ENCODE assay signal across 9 cellular contexts in genomic region chr4:184250795-184251679, GRCh38. TPM values are rescaled to one million over a fixed set of nuclear protein-coding genes. Genes with fewer than 3 reads are reported as not detected.
DNase-seq lines count a peak whose midpoint lies in the region; ATAC-seq, FAIRE-seq and TF ChIP-seq lines count a peak whose summit lies in the region.
"Had no signal": no experiment of that assay in that cellular context is flagged by ENCODE, and none has a peak within 500 bp of the region (broad histone marks: within the 10 kb centered on the region; RNA-seq: fewer than 3 reads in every experiment).

No MANE protein-coding gene starts in this region.

- ATAC-seq in A549 (peak; percentile 62 to 89; a peak in 4 of 6 replicates), HG03159 (IDR thresholded peaks at IDR 0.05; ENCODE audit: unreplicated experiment) (peak; percentile 79)
- peak; percentile 45 for ATAC-seq in activated naive CD8-positive, alpha-beta T cell treated with anti-CD3 and anti-CD28 coated beads, Interleukin-2, amount 50 U/mL, for 24 hours

- peak overlapping the region; percentile 90 for H3K27ac Mint-ChIP-seq in activated naive CD8-positive, alpha-beta T cell treated with anti-CD3 and anti-CD28 coated beads, Interleukin-2, amount 50 U/mL, for 24 hours
- H3K27ac Mint-ChIP-seq in stimulated activated naive CD8-positive, alpha-beta T cell treated with anti-CD3 and anti-CD28 coated beads, Interleukin-15, Interleukin-2, amounts not matched to agents 100 ng/mL and 50 ng/mL, for 24 hours: peak overlapping the region; percentile 98

- peak; percentile 31 to 54; a peak in 3 of 5 replicates for TF ChIP-seq RAD21 in A549 (conservative IDR thresholded peaks at IDR 0.05 in 1 of 2, IDR thresholded peaks at IDR 0.05 in 1 of 2)

- H3K27me3 Mint-ChIP-seq in activated naive CD8-positive, alpha-beta T cell treated with anti-CD3 and anti-CD28 coated beads, Interleukin-2, amount 50 U/mL, for 24 hours: peaks cover 2% of the 10 kb centered on the region
- no peaks in the 10 kb centered on the region for H3K27me3 Mint-ChIP-seq in stimulated activated naive CD8-positive, alpha-beta T cell treated with anti-CD3 and anti-CD28 coated beads, Interleukin-15, Interleukin-2, amounts not matched to agents 100 ng/mL and 50 ng/mL, for 24 hours

- H3K9me3 ChIP-seq in A549: no peaks in the 10 kb centered on the region

- no peak for TF ChIP-seq POLR2A in A549 (IDR thresholded peaks at IDR 0.05; ENCODE audit: low read length)

- no peaks in the 10 kb centered on the region for H3K9me3 Mint-ChIP-seq in activated naive CD8-positive, alpha-beta T cell treated with anti-CD3 and anti-CD28 coated beads, Interleukin-2, amount 50 U/mL, for 24 hours
- H3K9me3 Mint-ChIP-seq in stimulated activated naive CD8-positive, alpha-beta T cell treated with anti-CD3 and anti-CD28 coated beads, Interleukin-15, Interleukin-2, amounts not matched to agents 100 ng/mL and 50 ng/mL, for 24 hours: no peaks in the 10 kb centered on the region

- H3K4me3 ChIP-seq in A549: no peak overlapping the region

- peak; percentile 22 to 58 for DNase-seq in A549 (ENCODE audit: low read depth in 1 of 2, low spot score in 1 of 2)
- peak; percentile 74 for DNase-seq in GM10266 (ENCODE audit: extremely low spot score)
- peak; percentile 58 for DNase-seq in NCI-H69 (lab: John Stamatoyannopoulos, UW)
- DNase-seq in activated naive CD8-positive, alpha-beta T cell treated with anti-CD3 and anti-CD28 coated beads, Interleukin-2, amount 50 U/mL, for 24 hours: no peak
- DNase-seq in iPS DF 19.7 (ENCODE audit: low read depth, low spot score): peak; percentile 45
- DNase-seq in cerebellum (ENCODE audit: low spot score): no peak

- no peak for FAIRE-seq in A549 (lab: Jason Lieb, UNC)
- FAIRE-seq: frontal cortex had no signal

- 43% methylated on average over 21 of the region's 23 CpGs for WGBS in A549 (ENCODE audit: missing lambda C conversion rate)

- peak overlapping the region; percentile 13 for H3K4me3 Mint-ChIP-seq in activated naive CD8-positive, alpha-beta T cell treated with anti-CD3 and anti-CD28 coated beads, Interleukin-2, amount 50 U/mL, for 24 hours
- H3K4me3 Mint-ChIP-seq in stimulated activated naive CD8-positive, alpha-beta T cell treated with anti-CD3 and anti-CD28 coated beads, Interleukin-15, Interleukin-2, amounts not matched to agents 100 ng/mL and 50 ng/mL, for 24 hours: peak overlapping the region; percentile 57

- CTCF ChIA-PET in A549 (lab: Yijun Ruan, JAX): interaction anchor here (0.8 to 2.5 kb wide), 6 partner anchors 10 to 934 kb away, joined by 3 to 13 read pairs (median 4); no protein-coding TSS in a partner anchor

- TF ChIP-seq EP300 in A549 (IDR thresholded peaks at IDR 0.05): no peak

- H3K36me3 Mint-ChIP-seq in activated naive CD8-positive, alpha-beta T cell treated with anti-CD3 and anti-CD28 coated beads, Interleukin-2, amount 50 U/mL, for 24 hours (ENCODE audit: low read depth): no peaks in the 10 kb centered on the region
- no peaks in the 10 kb centered on the region for H3K36me3 Mint-ChIP-seq in stimulated activated naive CD8-positive, alpha-beta T cell treated with anti-CD3 and anti-CD28 coated beads, Interleukin-15, Interleukin-2, amounts not matched to agents 100 ng/mL and 50 ng/mL, for 24 hours (ENCODE audit: low read depth)

- H3K27ac ChIP-seq in A549: no peak overlapping the region

- peaks cover 36% of the 10 kb centered on the region for H3K4me1 Mint-ChIP-seq in activated naive CD8-positive, alpha-beta T cell treated with anti-CD3 and anti-CD28 coated beads, Interleukin-2, amount 50 U/mL, for 24 hours
- peaks cover 30% of the 10 kb centered on the region for H3K4me1 Mint-ChIP-seq in stimulated activated naive CD8-positive, alpha-beta T cell treated with anti-CD3 and anti-CD28 coated beads, Interleukin-15, Interleukin-2, amounts not matched to agents 100 ng/mL and 50 ng/mL, for 24 hours (ENCODE audit: low read depth)

- POLR2A ChIA-PET in A549 (lab: Yijun Ruan, JAX): no interaction called here

- H3K4me1 ChIP-seq in A549: no peaks in the 10 kb centered on the region

- no peak overlapping the region for H3K4me2 ChIP-seq in A549

- TF ChIP-seq CTCF in A549 (IDR thresholded peaks at IDR 0.05) (peak; percentile 42), GM10266 (IDR thresholded peaks at IDR 0.05; ENCODE audit: control insufficient read depth, insufficient read depth, low read depth, missing control alignments) (peak; percentile 39)

TF ChIP-seq in A549, 52 proteins besides CTCF, POLR2A, EP300 and RAD21:
- TF ChIP-seq ZC3H11A (IDR thresholded peaks at IDR 0.05): no peak
- TF ChIP-seq EHMT2 (IDR thresholded peaks at IDR 0.05; ENCODE audit: low read depth): no peak
- 0 out of 3 replicates have a peak, but pooled peaks have one; percentile 21 for TF ChIP-seq SMC3 (IDR thresholded peaks at IDR 0.05)
- no peak for TF ChIP-seq CBX2 (IDR thresholded peaks at IDR 0.05; ENCODE audit: borderline replicate concordance, low read depth)
TF ChIP-seq in A549: peak in this region for 1.

RNA-seq across cellular contexts. Expression of gene ENPP6, which starts 33.4 kb away (rescaled TPM):
- polyA plus RNA-seq in A549 (2011; rRNA removed) (not detected in 2 replicates), A549 (2017; fragmentation: RNase III; extraction: RNeasy Plus Mini Kit Qiagen cat#74134 plus additional on column Dnase treatment) (not detected in 3 replicates)
- polyA plus RNA-seq in A549 (2012; cell fraction: cytosol; rRNA removed): not detected in 2 replicates
- polyA plus RNA-seq in A549 (2012; cell fraction: nucleus; rRNA removed): not detected in 2 replicates
- not detected in 2 replicates for polyA minus RNA-seq in A549 (2011; rRNA and poly(A)+ RNA removed)
- total RNA-seq in cerebellum: 1.2 TPM

Comparison
In these comparisons a context has a peak if more than half of its experiments do, and no peak if none do; other contexts are left out.
1. DNase-seq: peak in A549 (2 of 2), GM10266 (single experiment), NCI-H69 (single experiment) and iPS DF 19.7 (single experiment); none in activated naive CD8-positive, alpha-beta T cell treated with anti-CD3 and anti-CD28 coated beads, Interleukin-2, amount 50 U/mL, for 24 hours (single experiment) and cerebellum (single experiment).
2. Peak in every context shown above with its lines, with median percentiles within 50 percentile points of each other: ATAC-seq.